ENCODE assay signal across 1 cellular context in the genomic region with DNA sequence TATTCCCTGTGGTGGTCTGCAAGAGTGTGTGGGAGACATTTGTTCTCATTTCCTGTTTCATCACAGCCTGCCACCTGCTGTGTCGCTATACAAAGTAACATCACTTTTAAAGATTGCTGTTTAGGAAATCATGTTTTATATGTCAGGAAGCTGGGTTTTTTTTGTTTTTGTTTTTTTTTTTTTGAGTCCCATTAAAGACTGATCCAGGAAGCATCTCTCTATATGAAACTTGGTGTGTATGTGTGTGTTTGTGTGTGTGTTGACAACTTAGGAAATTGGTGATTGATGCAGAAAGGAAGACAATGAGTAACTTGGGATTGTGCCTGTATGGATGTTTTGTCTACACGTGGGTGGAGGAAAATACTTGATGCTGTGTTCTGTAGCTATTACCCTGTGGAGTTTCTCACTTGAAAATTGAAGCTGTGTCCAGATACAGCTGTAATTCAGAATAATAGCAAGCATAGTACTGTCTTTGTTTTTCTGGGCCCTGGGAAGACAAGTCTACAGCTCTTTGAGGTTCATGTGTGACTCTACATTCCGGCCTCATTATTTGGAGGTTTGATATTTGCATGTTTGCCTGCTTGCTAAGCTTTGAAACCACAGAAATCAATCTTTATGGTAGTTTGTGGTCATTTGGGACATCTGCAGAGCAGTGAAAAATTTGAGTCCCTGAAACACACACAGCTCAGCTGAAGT.
TF ChIP-seq lines count a peak whose summit lies in the region.

No MANE protein-coding gene starts in this region.

TF ChIP-seq in GM12878, 131 proteins besides CTCF, POLR2A, EP300 and RAD21 (continued from another document and continues in another):
- TF ChIP-seq, protein P1, sequence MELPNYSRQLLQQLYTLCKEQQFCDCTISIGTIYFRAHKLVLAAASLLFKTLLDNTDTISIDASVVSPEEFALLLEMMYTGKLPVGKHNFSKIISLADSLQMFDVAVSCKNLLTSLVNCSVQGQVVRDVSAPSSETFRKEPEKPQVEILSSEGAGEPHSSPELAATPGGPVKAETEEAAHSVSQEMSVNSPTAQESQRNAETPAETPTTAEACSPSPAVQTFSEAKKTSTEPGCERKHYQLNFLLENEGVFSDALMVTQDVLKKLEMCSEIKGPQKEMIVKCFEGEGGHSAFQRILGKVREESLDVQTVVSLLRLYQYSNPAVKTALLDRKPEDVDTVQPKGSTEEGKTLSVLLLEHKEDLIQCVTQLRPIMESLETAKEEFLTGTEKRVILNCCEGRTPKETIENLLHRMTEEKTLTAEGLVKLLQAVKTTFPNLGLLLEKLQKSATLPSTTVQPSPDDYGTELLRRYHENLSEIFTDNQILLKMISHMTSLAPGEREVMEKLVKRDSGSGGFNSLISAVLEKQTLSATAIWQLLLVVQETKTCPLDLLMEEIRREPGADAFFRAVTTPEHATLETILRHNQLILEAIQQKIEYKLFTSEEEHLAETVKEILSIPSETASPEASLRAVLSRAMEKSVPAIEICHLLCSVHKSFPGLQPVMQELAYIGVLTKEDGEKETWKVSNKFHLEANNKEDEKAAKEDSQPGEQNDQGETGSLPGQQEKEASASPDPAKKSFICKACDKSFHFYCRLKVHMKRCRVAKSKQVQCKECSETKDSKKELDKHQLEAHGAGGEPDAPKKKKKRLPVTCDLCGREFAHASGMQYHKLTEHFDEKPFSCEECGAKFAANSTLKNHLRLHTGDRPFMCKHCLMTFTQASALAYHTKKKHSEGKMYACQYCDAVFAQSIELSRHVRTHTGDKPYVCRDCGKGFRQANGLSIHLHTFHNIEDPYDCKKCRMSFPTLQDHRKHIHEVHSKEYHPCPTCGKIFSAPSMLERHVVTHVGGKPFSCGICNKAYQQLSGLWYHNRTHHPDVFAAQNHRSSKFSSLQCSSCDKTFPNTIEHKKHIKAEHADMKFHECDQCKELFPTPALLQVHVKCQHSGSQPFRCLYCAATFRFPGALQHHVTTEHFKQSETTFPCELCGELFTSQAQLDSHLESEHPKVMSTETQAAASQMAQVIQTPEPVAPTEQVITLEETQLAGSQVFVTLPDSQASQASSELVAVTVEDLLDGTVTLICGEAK (IDR thresholded peaks at IDR 0.05; ENCODE audit: borderline replicate concordance), result no peak
- TF ChIP-seq HCFC1 (IDR thresholded peaks at IDR 0.05; ENCODE audit: low read length) (no peak), CHD1 (IDR thresholded peaks at IDR 0.05; ENCODE audit: low read depth, low read length) (no peak), CREM (IDR thresholded peaks at IDR 0.05; ENCODE audit: low read depth) (peak; percentile 69; the same call in 1 of the 2 replicates), POLR2AphosphoS5 (IDR thresholded peaks at IDR 0.05; ENCODE audit: low read length) (no peak), EED (IDR thresholded peaks at IDR 0.05; ENCODE audit: low read depth) (peak; percentile 48; the same call in 1 of the 2 replicates), ZSCAN29 (IDR thresholded peaks at IDR 0.05) (no peak), ZNF207 (IDR thresholded peaks at IDR 0.05; ENCODE audit: borderline replicate concordance) (no peak), LARP7 (IDR thresholded peaks at IDR 0.05) (no peak), BMI1 (IDR thresholded peaks at IDR 0.05; ENCODE audit: borderline replicate concordance) (no peak; the same call in 1 of the 2 replicates), SPI1 (IDR thresholded peaks at IDR 0.05; ENCODE audit: borderline replicate concordance, insufficient read depth, low read depth, low read length) (peak; percentile 83), FOS (IDR thresholded peaks at IDR 0.05; ENCODE audit: borderline replicate concordance, extremely low read depth, insufficient read length) (no peak), RBBP5 (conservative IDR thresholded peaks at IDR 0.05) (no peak), ZNF24 (IDR thresholded peaks at IDR 0.05) (0 out of 2 replicates have a peak, but pooled peaks have one; percentile 32), FOXK2 (IDR thresholded peaks at IDR 0.05) (no peak), TCF7 (IDR thresholded peaks at IDR 0.05; ENCODE audit: borderline replicate concordance) (no peak), MYC (IDR thresholded peaks at IDR 0.05; ENCODE audit: insufficient read depth, insufficient read length, insufficient replicate concordance, low read length, severe bottlenecking) (no peak), MTA3 (IDR thresholded peaks at IDR 0.05; ENCODE audit: borderline replicate concordance, low read length) (peak; percentile 16; the same call in 1 of the 2 replicates), BACH1 (IDR thresholded peaks at IDR 0.05; ENCODE audit: borderline replicate concordance) (no peak; the same call in 1 of the 2 replicates), NR2F1 (conservative IDR thresholded peaks at IDR 0.05) (peak; percentile 38; the same call in 1 of the 2 replicates)
- TF ChIP-seq, protein P2, sequence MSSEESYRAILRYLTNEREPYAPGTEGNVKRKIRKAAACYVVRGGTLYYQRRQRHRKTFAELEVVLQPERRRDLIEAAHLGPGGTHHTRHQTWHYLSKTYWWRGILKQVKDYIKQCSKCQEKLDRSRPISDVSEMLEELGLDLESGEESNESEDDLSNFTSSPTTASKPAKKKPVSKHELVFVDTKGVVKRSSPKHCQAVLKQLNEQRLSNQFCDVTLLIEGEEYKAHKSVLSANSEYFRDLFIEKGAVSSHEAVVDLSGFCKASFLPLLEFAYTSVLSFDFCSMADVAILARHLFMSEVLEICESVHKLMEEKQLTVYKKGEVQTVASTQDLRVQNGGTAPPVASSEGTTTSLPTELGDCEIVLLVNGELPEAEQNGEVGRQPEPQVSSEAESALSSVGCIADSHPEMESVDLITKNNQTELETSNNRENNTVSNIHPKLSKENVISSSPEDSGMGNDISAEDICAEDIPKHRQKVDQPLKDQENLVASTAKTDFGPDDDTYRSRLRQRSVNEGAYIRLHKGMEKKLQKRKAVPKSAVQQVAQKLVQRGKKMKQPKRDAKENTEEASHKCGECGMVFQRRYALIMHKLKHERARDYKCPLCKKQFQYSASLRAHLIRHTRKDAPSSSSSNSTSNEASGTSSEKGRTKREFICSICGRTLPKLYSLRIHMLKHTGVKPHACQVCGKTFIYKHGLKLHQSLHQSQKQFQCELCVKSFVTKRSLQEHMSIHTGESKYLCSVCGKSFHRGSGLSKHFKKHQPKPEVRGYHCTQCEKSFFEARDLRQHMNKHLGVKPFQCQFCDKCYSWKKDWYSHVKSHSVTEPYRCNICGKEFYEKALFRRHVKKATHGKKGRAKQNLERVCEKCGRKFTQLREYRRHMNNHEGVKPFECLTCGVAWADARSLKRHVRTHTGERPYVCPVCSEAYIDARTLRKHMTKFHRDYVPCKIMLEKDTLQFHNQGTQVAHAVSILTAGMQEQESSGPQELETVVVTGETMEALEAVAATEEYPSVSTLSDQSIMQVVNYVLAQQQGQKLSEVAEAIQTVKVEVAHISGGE (CRISPR knock-in tag; IDR thresholded peaks at IDR 0.05), result no peak
- TF ChIP-seq, protein P3, sequence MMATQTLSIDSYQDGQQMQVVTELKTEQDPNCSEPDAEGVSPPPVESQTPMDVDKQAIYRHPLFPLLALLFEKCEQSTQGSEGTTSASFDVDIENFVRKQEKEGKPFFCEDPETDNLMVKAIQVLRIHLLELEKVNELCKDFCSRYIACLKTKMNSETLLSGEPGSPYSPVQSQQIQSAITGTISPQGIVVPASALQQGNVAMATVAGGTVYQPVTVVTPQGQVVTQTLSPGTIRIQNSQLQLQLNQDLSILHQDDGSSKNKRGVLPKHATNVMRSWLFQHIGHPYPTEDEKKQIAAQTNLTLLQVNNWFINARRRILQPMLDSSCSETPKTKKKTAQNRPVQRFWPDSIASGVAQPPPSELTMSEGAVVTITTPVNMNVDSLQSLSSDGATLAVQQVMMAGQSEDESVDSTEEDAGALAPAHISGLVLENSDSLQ (IDR thresholded peaks at IDR 0.05), result peak; percentile 35; the same call in 1 of the 2 replicates
- TF ChIP-seq, protein P4, sequence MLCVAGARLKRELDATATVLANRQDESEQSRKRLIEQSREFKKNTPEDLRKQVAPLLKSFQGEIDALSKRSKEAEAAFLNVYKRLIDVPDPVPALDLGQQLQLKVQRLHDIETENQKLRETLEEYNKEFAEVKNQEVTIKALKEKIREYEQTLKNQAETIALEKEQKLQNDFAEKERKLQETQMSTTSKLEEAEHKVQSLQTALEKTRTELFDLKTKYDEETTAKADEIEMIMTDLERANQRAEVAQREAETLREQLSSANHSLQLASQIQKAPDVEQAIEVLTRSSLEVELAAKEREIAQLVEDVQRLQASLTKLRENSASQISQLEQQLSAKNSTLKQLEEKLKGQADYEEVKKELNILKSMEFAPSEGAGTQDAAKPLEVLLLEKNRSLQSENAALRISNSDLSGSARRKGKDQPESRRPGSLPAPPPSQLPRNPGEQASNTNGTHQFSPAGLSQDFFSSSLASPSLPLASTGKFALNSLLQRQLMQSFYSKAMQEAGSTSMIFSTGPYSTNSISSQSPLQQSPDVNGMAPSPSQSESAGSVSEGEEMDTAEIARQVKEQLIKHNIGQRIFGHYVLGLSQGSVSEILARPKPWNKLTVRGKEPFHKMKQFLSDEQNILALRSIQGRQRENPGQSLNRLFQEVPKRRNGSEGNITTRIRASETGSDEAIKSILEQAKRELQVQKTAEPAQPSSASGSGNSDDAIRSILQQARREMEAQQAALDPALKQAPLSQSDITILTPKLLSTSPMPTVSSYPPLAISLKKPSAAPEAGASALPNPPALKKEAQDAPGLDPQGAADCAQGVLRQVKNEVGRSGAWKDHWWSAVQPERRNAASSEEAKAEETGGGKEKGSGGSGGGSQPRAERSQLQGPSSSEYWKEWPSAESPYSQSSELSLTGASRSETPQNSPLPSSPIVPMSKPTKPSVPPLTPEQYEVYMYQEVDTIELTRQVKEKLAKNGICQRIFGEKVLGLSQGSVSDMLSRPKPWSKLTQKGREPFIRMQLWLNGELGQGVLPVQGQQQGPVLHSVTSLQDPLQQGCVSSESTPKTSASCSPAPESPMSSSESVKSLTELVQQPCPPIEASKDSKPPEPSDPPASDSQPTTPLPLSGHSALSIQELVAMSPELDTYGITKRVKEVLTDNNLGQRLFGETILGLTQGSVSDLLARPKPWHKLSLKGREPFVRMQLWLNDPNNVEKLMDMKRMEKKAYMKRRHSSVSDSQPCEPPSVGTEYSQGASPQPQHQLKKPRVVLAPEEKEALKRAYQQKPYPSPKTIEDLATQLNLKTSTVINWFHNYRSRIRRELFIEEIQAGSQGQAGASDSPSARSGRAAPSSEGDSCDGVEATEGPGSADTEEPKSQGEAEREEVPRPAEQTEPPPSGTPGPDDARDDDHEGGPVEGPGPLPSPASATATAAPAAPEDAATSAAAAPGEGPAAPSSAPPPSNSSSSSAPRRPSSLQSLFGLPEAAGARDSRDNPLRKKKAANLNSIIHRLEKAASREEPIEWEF (IDR thresholded peaks at IDR 0.05; ENCODE audit: insufficient replicate concordance, low read depth, low read length), result no peak
- TF ChIP-seq, protein P5, sequence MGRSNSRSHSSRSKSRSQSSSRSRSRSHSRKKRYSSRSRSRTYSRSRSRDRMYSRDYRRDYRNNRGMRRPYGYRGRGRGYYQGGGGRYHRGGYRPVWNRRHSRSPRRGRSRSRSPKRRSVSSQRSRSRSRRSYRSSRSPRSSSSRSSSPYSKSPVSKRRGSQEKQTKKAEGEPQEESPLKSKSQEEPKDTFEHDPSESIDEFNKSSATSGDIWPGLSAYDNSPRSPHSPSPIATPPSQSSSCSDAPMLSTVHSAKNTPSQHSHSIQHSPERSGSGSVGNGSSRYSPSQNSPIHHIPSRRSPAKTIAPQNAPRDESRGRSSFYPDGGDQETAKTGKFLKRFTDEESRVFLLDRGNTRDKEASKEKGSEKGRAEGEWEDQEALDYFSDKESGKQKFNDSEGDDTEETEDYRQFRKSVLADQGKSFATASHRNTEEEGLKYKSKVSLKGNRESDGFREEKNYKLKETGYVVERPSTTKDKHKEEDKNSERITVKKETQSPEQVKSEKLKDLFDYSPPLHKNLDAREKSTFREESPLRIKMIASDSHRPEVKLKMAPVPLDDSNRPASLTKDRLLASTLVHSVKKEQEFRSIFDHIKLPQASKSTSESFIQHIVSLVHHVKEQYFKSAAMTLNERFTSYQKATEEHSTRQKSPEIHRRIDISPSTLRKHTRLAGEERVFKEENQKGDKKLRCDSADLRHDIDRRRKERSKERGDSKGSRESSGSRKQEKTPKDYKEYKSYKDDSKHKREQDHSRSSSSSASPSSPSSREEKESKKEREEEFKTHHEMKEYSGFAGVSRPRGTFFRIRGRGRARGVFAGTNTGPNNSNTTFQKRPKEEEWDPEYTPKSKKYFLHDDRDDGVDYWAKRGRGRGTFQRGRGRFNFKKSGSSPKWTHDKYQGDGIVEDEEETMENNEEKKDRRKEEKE (IDR thresholded peaks at IDR 0.05), result no peak
- TF ChIP-seq, protein P6, sequence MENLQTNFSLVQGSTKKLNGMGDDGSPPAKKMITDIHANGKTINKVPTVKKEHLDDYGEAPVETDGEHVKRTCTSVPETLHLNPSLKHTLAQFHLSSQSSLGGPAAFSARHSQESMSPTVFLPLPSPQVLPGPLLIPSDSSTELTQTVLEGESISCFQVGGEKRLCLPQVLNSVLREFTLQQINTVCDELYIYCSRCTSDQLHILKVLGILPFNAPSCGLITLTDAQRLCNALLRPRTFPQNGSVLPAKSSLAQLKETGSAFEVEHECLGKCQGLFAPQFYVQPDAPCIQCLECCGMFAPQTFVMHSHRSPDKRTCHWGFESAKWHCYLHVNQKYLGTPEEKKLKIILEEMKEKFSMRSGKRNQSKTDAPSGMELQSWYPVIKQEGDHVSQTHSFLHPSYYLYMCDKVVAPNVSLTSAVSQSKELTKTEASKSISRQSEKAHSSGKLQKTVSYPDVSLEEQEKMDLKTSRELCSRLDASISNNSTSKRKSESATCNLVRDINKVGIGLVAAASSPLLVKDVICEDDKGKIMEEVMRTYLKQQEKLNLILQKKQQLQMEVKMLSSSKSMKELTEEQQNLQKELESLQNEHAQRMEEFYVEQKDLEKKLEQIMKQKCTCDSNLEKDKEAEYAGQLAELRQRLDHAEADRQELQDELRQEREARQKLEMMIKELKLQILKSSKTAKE (IDR thresholded peaks at IDR 0.05; ENCODE audit: low read depth, poor library complexity, severe bottlenecking), result peak; percentile 78
- TF ChIP-seq, protein P7, sequence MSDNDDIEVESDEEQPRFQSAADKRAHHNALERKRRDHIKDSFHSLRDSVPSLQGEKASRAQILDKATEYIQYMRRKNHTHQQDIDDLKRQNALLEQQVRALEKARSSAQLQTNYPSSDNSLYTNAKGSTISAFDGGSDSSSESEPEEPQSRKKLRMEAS (IDR thresholded peaks at IDR 0.05; ENCODE audit: low read depth, low read length), result no peak
